In the genomic region with DNA sequence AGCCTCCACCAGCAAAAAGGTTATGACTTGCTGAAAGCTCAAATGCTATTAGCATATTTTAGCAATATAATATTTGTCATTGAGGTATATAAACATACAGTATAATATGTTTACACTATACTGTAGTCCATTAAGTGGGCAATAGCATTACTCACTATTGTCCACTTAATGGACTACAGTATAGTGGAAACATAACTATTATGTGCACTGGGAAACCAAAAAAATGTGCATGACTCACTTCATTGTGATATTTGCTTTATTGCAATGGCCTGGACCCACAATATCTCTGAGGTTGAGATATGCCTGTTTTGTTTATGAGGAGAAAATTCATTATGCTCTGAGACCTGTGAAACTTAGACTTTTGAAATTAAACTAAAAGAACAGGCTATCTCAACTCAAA, we compare ENCODE assay signal across 14 cellular contexts.
"Had no signal": no experiment of that assay in that cellular context is flagged by ENCODE, and none has a peak within 500 bp of the region (broad histone marks: within the 10 kb centered on the region; RNA-seq: fewer than 3 reads in every experiment).

No MANE protein-coding gene starts in this region.

- H3K4me1 ChIP-seq: tibial nerve, vagina had no signal

- H3K27me3 ChIP-seq: hepatocyte, ovary, tibial nerve, vagina had no signal

- H3K4me3 ChIP-seq: hepatocyte, ovary, tibial nerve, vagina had no signal

- H3K27ac ChIP-seq: hepatocyte, ovary, tibial nerve, vagina, VCaP had no signal

- ATAC-seq: effector memory CD8-positive, alpha-beta T cell; left lobe of liver; naive thymus-derived CD4-positive, alpha-beta T cell; stimulated activated naive B cell treated with anti-CD40 and anti-IgM and Interleukin-4, amounts not matched to agents 10 μg/mL and 1 μg/mL and 100 μg/mL, for 72 hours had no signal

- DNase-seq: activated CD4-positive, alpha-beta T cell treated with anti-CD3 and anti-CD28 coated beads for 1 hour; activated CD4-positive, alpha-beta T cell treated with anti-CD3 and anti-CD28 coated beads, Interleukin-2, amount 50 U/mL, for 4 hours; activated naive CD4-positive, alpha-beta T cell treated with anti-CD3 and anti-CD28 coated beads, Interleukin-2, amount 10 ng/mL, durations not matched to agents 7 days and 5 days; effector memory CD8-positive, alpha-beta T cell; naive thymus-derived CD4-positive, alpha-beta T cell; ovary; stimulated activated CD4-positive, alpha-beta T cell treated with anti-CD3 and anti-CD28 coated beads, Interleukin-2, amount 100 ng/mL, for 48 hours; stimulated activated naive B cell treated with anti-CD40 and anti-IgM and Interleukin-4, amounts not matched to agents 10 μg/mL and 1 μg/mL and 100 μg/mL, for 72 hours; T-helper 1 cell had no signal
